ENCODE assay signal across 16 cellular contexts in genomic region chr16:11547517-11547916, GRCh38. TPM values are rescaled to one million over a fixed set of nuclear protein-coding genes. Genes with fewer than 3 reads are reported as not detected.
DNase-seq lines count a peak whose midpoint lies in the region; ATAC-seq and TF ChIP-seq lines count a peak whose summit lies in the region.
"Had no signal": no experiment of that assay in that cellular context is flagged by ENCODE, and none has a peak within 500 bp of the region (broad histone marks: within the 10 kb centered on the region; RNA-seq: fewer than 3 reads in every experiment).

No MANE protein-coding gene starts in this region.

- H3K9ac ChIP-seq in fibroblast of lung (ENCODE audit: insufficient read depth, low read length) = no peak overlapping the region

- DNase-seq in SK-MEL-5 (ENCODE audit: low read depth, low spot score) (peak; percentile 97), fibroblast of lung (ENCODE audit: low read depth in 2 of 2) (no peak), natural killer cell (no peak), tibial nerve (ENCODE audit: low spot score in 2 of 2) (no peak), Calu3 (no peak), GOT3 (lab: John Stamatoyannopoulos, UW) (no peak)
- DNase-seq: activated CD4-positive, CD25-positive, alpha-beta regulatory T cell; effector memory CD8-positive, alpha-beta T cell; left cardiac atrium; NCI-H146; NCI-H226; NK-92 treated with Interleukin-12 subunit alpha and Interleukin-12 subunit beta, amount 100 ng/mL, for 24 hours; occipital lobe; T-helper 9 cell had no signal

- H2AFZ ChIP-seq in fibroblast of lung (ENCODE audit: low read length) = no peak overlapping the region

- H3K4me3 ChIP-seq in fibroblast of lung (replicated peaks in 1 of 4; ENCODE audit: control extremely low read depth in 1 of 4, insufficient read depth in 1 of 4, low read depth in 3 of 4, low read length in 4 of 4) (no peak overlapping the region), tibial nerve (no peak overlapping the region)

- peak overlapping the region; percentile 64 to 86 for H3K27ac Mint-ChIP-seq in natural killer cell
- H3K27ac Mint-ChIP-seq in Calu3 (ENCODE audit: unreplicated experiment) = no peak overlapping the region

- no peak for TF ChIP-seq POLR2A in tibial nerve (IDR thresholded peaks at IDR 0.05)

- H3K27me3 Mint-ChIP-seq in natural killer cell (ENCODE audit: low read depth in 2 of 2) (no peaks in the 10 kb centered on the region), Calu3 (ENCODE audit: unreplicated experiment) (no peaks in the 10 kb centered on the region)
- H3K27me3 Mint-ChIP-seq: effector memory CD8-positive, alpha-beta T cell had no signal

- H3K9me3 Mint-ChIP-seq in natural killer cell (peaks cover 0 to 6% of the 10 kb centered on the region in 2 donors), Calu3 (ENCODE audit: low read depth, unreplicated experiment) (peaks cover 2% of the 10 kb centered on the region)
- H3K9me3 Mint-ChIP-seq: effector memory CD8-positive, alpha-beta T cell had no signal

- peaks cover 55 to 58% of the 10 kb centered on the region in 2 donors for H3K4me1 Mint-ChIP-seq in natural killer cell
- peaks cover 9% of the 10 kb centered on the region for H3K4me1 Mint-ChIP-seq in Calu3 (ENCODE audit: low read depth, unreplicated experiment)

- H3K9me3 ChIP-seq in fibroblast of lung (ENCODE audit: control insufficient read depth, insufficient read depth, low read depth, low read length) (no peaks in the 10 kb centered on the region), tibial nerve (peaks cover 0 to 5% (median 0%) of the 10 kb centered on the region in 4 donors)

- CTCF ChIA-PET in Calu3 (lab: Charles Lee) = interaction anchor here (1.2 kb wide), 1 partner anchor 13 kb away, joined by 3 read pairs; no protein-coding TSS in a partner anchor

- no peaks in the 10 kb centered on the region for H3K79me2 ChIP-seq in fibroblast of lung (ENCODE audit: control insufficient read depth, insufficient read depth, low read length)

- H3K27ac ChIP-seq in fibroblast of lung (ENCODE audit: insufficient read depth, low read length) (no peak overlapping the region), tibial nerve (peak overlapping the region; percentile 62 to 92 (median 74))

- no peaks in the 10 kb centered on the region for H4K20me1 ChIP-seq in fibroblast of lung (ENCODE audit: control insufficient read depth, extremely low read depth, insufficient read depth, low read length)

- WGBS in tibial nerve, 2 donors = 54 to 72% methylated on average over 8 of the region's 8 CpGs

- ATAC-seq in natural killer cell (no peak), GM21447 (IDR thresholded peaks at IDR 0.05; ENCODE audit: unreplicated experiment) (no peak)
- ATAC-seq: effector memory CD8-positive, alpha-beta T cell; left cardiac atrium; SK-N-SH treated with all-trans-retinoic acid at 6 μM for 48 hours had no signal

- H3K4me1 ChIP-seq in fibroblast of lung (ENCODE audit: control insufficient read depth, extremely low read depth, insufficient read depth, low read length) = peaks cover 4% of the 10 kb centered on the region
- H3K4me1 ChIP-seq in tibial nerve = peaks cover 0 to 34% (median 12%) of the 10 kb centered on the region in 4 donors

- BruUV-seq in Calu3 (replicated peaks; lab: Mats Ljungman, UMichigan) = no TSS peak

- peaks cover 49% of the 10 kb centered on the region for H3K36me3 Mint-ChIP-seq in natural killer cell
- peaks cover 89% of the 10 kb centered on the region for H3K36me3 Mint-ChIP-seq in Calu3 (ENCODE audit: insufficient read depth, unreplicated experiment)

- peak; percentile 10 to 68 for TF ChIP-seq EP300 in tibial nerve (IDR thresholded peaks at IDR 0.05)

- peak overlapping the region; percentile 30 for H3K4me2 ChIP-seq in fibroblast of lung (ENCODE audit: extremely low read depth, insufficient read depth, low read length)

- in situ Hi-C loops in SK-MEL-5 (cut with HindIII; ENCODE audit: low pct_unique_long_range_greater_than_20kb, low sequenced_read_pairs) = no loop called here

- H3K36me3 ChIP-seq in fibroblast of lung (ENCODE audit: control insufficient read depth, insufficient read depth, low read length) = peaks cover 10% of the 10 kb centered on the region
- peaks cover 0 to 42% (median 8%) of the 10 kb centered on the region in 3 donors for H3K36me3 ChIP-seq in tibial nerve

- H3K4me3 Mint-ChIP-seq in natural killer cell (peak overlapping the region; percentile 28), Calu3 (ENCODE audit: low read depth, unreplicated experiment) (no peak overlapping the region)
- H3K4me3 Mint-ChIP-seq: effector memory CD8-positive, alpha-beta T cell had no signal

- intact Hi-C loops in natural killer cell (cut with micrococcal nuclease) = loop anchor here (5.0 kb wide), 1 partner anchor 35 kb away; no protein-coding TSS in a partner anchor
- intact Hi-C loops in Calu3 (cut with micrococcal nuclease; ENCODE audit: unreplicated experiment) = no loop called here

- TF ChIP-seq CTCF in fibroblast of lung (conservative IDR thresholded peaks at IDR 0.05 in 1 of 2, IDR thresholded peaks at IDR 0.05 in 1 of 2; ENCODE audit: low read depth in 1 of 2, low read length in 2 of 2) (no peak), natural killer cell (IDR thresholded peaks at IDR 0.05) (no peak), tibial nerve (IDR thresholded peaks at IDR 0.05) (no peak), Calu3 (IDR thresholded peaks at IDR 0.05; ENCODE audit: unreplicated experiment) (no peak)

- no peaks in the 10 kb centered on the region for H3K27me3 ChIP-seq in fibroblast of lung (ENCODE audit: control insufficient read depth, insufficient read depth, low read length)
- no peaks in the 10 kb centered on the region for H3K27me3 ChIP-seq in tibial nerve

RNA-seq across cellular contexts. Expression of gene LITAF, which starts 39.2 kb away (rescaled TPM):
- total RNA-seq in SK-MEL-5 (2014; rRNA removed; shearing (Covaris generic)) = 130 and 135 TPM in 2 replicates
- 172 and 177 TPM in 2 replicates for polyA plus RNA-seq in SK-MEL-5 (2015; cell fraction: cytosol; rRNA removed)
- 35.3 and 53.1 TPM in 2 replicates for polyA plus RNA-seq in SK-MEL-5 (2015; cell fraction: nucleus; rRNA removed)
- total RNA-seq in fibroblast of lung = 70.9 and 79.6 TPM in 2 replicates
- polyA plus RNA-seq in fibroblast of lung = 128 and 162 TPM in 2 replicates
- polyA plus RNA-seq in fibroblast of lung (2012) = 108 and 157 TPM in 2 replicates
- 291 and 341 TPM in 2 replicates for polyA minus RNA-seq in fibroblast of lung (ENCODE audit: low replicate concordance)
- total RNA-seq in natural killer cell = 100 to 1,000 TPM; 584 to 772 (median 726) TPM
- 10 to 100 TPM; 54.8 to 73.0 (median 65.3) TPM for total RNA-seq in tibial nerve
- total RNA-seq in Calu3 (2022) = 328 and 443 TPM in 2 replicates
